7 cellular contexts compared by ENCODE assay signal in genomic region chr6:41071501-41071922, GRCh38. TPM values are rescaled to one million over a fixed set of nuclear protein-coding genes. Genes with fewer than 3 reads are reported as not detected.
DNase-seq lines count a peak whose midpoint lies in the region; ATAC-seq and TF ChIP-seq lines count a peak whose summit lies in the region.
"Had no signal": no experiment of that assay in that cellular context is flagged by ENCODE, and none has a peak within 500 bp of the region (broad histone marks: within the 10 kb centered on the region; RNA-seq: fewer than 3 reads in every experiment).

No MANE protein-coding gene starts in this region.

- H3K9me1 ChIP-seq in IMR-90 (ENCODE audit: insufficient read depth, low read length), result peaks cover 6% of the 10 kb centered on the region

- ATAC-seq in IMR-90 (ENCODE audit: low read depth), result no peak

- peak overlapping the region; percentile 93; the same call in 1 of the 2 replicates for H3K4ac ChIP-seq in IMR-90 (ENCODE audit: low read depth, low read length)

- peak overlapping the region; percentile 28; the same call in 1 of the 2 replicates for H2BK120ac ChIP-seq in IMR-90 (ENCODE audit: low read depth, low read length)

- peak overlapping the region; percentile 92 for H3K14ac ChIP-seq in IMR-90 (replicated peaks; ENCODE audit: low read depth, low read length)

- peak overlapping the region; percentile 23 for H3K18ac ChIP-seq in IMR-90 (ENCODE audit: low read depth, low read length)

- peak overlapping the region; percentile 13 for H4K5ac ChIP-seq in IMR-90 (ENCODE audit: low read depth, low read length)

- no peak overlapping the region for H2BK20ac ChIP-seq in IMR-90 (ENCODE audit: low read depth, low read length)

- peak overlapping the region; percentile 97 for H3K9ac ChIP-seq in BLaER1
- H3K9ac ChIP-seq in IMR-90 (ENCODE audit: low read depth, low read length), result peak overlapping the region; percentile 78
- H3K9ac ChIP-seq in colonic mucosa (ENCODE audit: low read depth in 2 of 2, low read length in 2 of 2), result peak overlapping the region; percentile 91 to 98

- H2AK5ac ChIP-seq in IMR-90 (ENCODE audit: low read depth, low read length), result no peak overlapping the region

- H2BK15ac ChIP-seq in IMR-90 (ENCODE audit: low read depth, low read length), result peak overlapping the region; percentile 64; the same call in 2 of the 3 replicates

- peaks cover 7 to 15% of the 10 kb centered on the region in 2 experiments; a peak in 3 of 4 replicates for H3K79me1 ChIP-seq in IMR-90 (ENCODE audit: low read depth in 1 of 2, low read length in 2 of 2)

- POLR2A ChIA-PET in IMR-90 (lab: Charles Lee; ENCODE audit: unreplicated experiment), result interaction anchor here (0.5 kb wide), 1 partner anchor 74 kb away, joined by 3 read pairs; no protein-coding TSS in a partner anchor

- H4K20me1 ChIP-seq in BLaER1 (peaks cover 35% of the 10 kb centered on the region), IMR-90 (ENCODE audit: insufficient read depth, low read length) (peaks cover 10% of the 10 kb centered on the region)

- peak overlapping the region; percentile 93 for H3K4me3 ChIP-seq in BLaER1
- peak overlapping the region; percentile 63 for H3K4me3 ChIP-seq in IMR-90 (ENCODE audit: insufficient read depth, low read depth, low read length)
- peak overlapping the region; percentile 89 for H3K4me3 ChIP-seq in colonic mucosa
- peak overlapping the region; percentile 64 to 91 for H3K4me3 ChIP-seq in prostate gland

- in situ Hi-C loops in IMR-90 (cut with MboI; ENCODE audit: low sequenced_read_pairs), result no loop called here

- dilution Hi-C loops in IMR-90 (cut with HindIII; ENCODE audit: low sequenced_read_pairs, unreplicated experiment), result no loop called here

- peak overlapping the region; percentile 84; the same call in 1 of the 2 replicates for H4K91ac ChIP-seq in IMR-90 (ENCODE audit: insufficient read depth, low read depth, low read length)

- CTCF ChIA-PET in IMR-90 (lab: Yijun Ruan, JAX), result no interaction called here

- no peaks in the 10 kb centered on the region for H3K9me3 ChIP-seq in BLaER1
- H3K9me3 ChIP-seq in IMR-90 (ENCODE audit: control insufficient read depth, insufficient read depth, low read length), result no peaks in the 10 kb centered on the region
- no peaks in the 10 kb centered on the region for H3K9me3 ChIP-seq in colonic mucosa
- no peaks in the 10 kb centered on the region for H3K9me3 ChIP-seq in prostate gland

- 0 out of 2 replicates have a peak, but pooled peaks have one; percentile 14 for TF ChIP-seq CTCF in IMR-90 (conservative IDR thresholded peaks at IDR 0.05; ENCODE audit: low read depth, low read length)
- TF ChIP-seq CTCF in colonic mucosa (IDR thresholded peaks at IDR 0.05), result no peak
- TF ChIP-seq CTCF in prostate gland (IDR thresholded peaks at IDR 0.05), result no peak

- peak overlapping the region; percentile 82 for H2BK5ac ChIP-seq in IMR-90 (ENCODE audit: low read depth, low read length, poor library complexity, severe bottlenecking)

- no TSS peak for BruUV-seq in IMR-90 (replicated peaks; lab: Mats Ljungman, UMichigan)

- peak overlapping the region; percentile 80 to 86 for H4K8ac ChIP-seq in IMR-90 (ENCODE audit: low read depth in 2 of 2, low read length in 2 of 2)

- peak overlapping the region; percentile 11 for H2AK9ac ChIP-seq in IMR-90 (replicated peaks; ENCODE audit: low read depth, low read length, poor library complexity)

- H3K36me3 ChIP-seq in BLaER1 (peaks cover 23% of the 10 kb centered on the region), IMR-90 (ENCODE audit: control insufficient read depth, insufficient read depth, low read length) (no peaks in the 10 kb centered on the region; the same call in 1 of the 2 replicates), colonic mucosa (no peaks in the 10 kb centered on the region), prostate gland (no peaks in the 10 kb centered on the region)

- H3K4me2 ChIP-seq in BLaER1 (peak overlapping the region; percentile 85), IMR-90 (ENCODE audit: low read depth, low read length) (peak overlapping the region; percentile 76)

- WGBS in IMR-90 (ENCODE audit: extremely low coverage in 2 of 2, insufficient read length in 1 of 2), 2 experiments, result 2% methylated on average over 11 of the region's 16 CpGs; no CpG with 5 or more reads in 1 of the 2 experiments
- under 1% methylated on average over 16 of the region's 16 CpGs for WGBS in prostate gland

- intact Hi-C loops in IMR-90 (cut with micrococcal nuclease), result loop anchor here (5.0 kb wide), 2 partner anchors 246 to 611 kb away; no protein-coding TSS in a partner anchor
- intact Hi-C loops in colonic mucosa (cut with DNase I), result no loop called here
- intact Hi-C loops in prostate gland (cut with DNase I), result no loop called here

- TF ChIP-seq RAD21 in IMR-90 (IDR thresholded peaks at IDR 0.05; ENCODE audit: low read length), result no peak

- TF ChIP-seq POLR2A in IMR-90 (IDR thresholded peaks at IDR 0.05; ENCODE audit: low read depth, low read length) (peak; percentile 83), prostate gland (IDR thresholded peaks at IDR 0.05) (peak; percentile 31)

- H3K23ac ChIP-seq in IMR-90 (ENCODE audit: low read depth, low read length), result peak overlapping the region; percentile 72

- H2AFZ ChIP-seq in IMR-90 (replicated peaks; ENCODE audit: low read length, poor library complexity), result peak overlapping the region; percentile 94

- H3K4me1 ChIP-seq in BLaER1 (peaks cover 37% of the 10 kb centered on the region), IMR-90 (ENCODE audit: control insufficient read depth, insufficient read depth, low read length) (peaks cover 3% of the 10 kb centered on the region), colonic mucosa (peaks cover 4% of the 10 kb centered on the region), prostate gland (replicated peaks) (peaks cover 10% of the 10 kb centered on the region)

- DNase-seq in IMR-90 (peak; percentile 76), colonic mucosa (no peak), prostate gland (ENCODE audit: low spot score) (no peak), SIG-M5 treated with dmso at 0.1 percent for 504 hours (lab: John Stamatoyannopoulos, UW; ENCODE audit: unreplicated experiment) (no peak), NCI-H748 (lab: John Stamatoyannopoulos, UW; ENCODE audit: unreplicated experiment) (no peak)

- peak overlapping the region; percentile 92 for H3K56ac ChIP-seq in IMR-90 (ENCODE audit: extremely low read depth, insufficient read depth, low read length)

- H3K27ac ChIP-seq in BLaER1 (peak overlapping the region; percentile 99), IMR-90 (ENCODE audit: insufficient read depth, low read length) (peak overlapping the region; percentile 76), colonic mucosa (peak overlapping the region; percentile 100), prostate gland (peak overlapping the region; percentile 98 to 100)

- H3K27me3 ChIP-seq in BLaER1, result no peaks in the 10 kb centered on the region
- no peaks in the 10 kb centered on the region for H3K27me3 ChIP-seq in IMR-90 (ENCODE audit: control insufficient read depth, insufficient read depth, low read length)
- no peaks in the 10 kb centered on the region for H3K27me3 ChIP-seq in colonic mucosa
- H3K27me3 ChIP-seq in prostate gland (replicated peaks; ENCODE audit: insufficient read depth), result no peaks in the 10 kb centered on the region

TF ChIP-seq in IMR-90, 13 proteins besides CTCF, POLR2A, EP300 and RAD21:
- TF ChIP-seq RCOR1 (IDR thresholded peaks at IDR 0.05; ENCODE audit: insufficient replicate concordance, low read length), result no peak
- no peak for TF ChIP-seq CEBPB (IDR thresholded peaks at IDR 0.05; ENCODE audit: low read depth, low read length)
- TF ChIP-seq FOS (IDR thresholded peaks at IDR 0.05; ENCODE audit: low read depth, low read length), result no peak
- TF ChIP-seq RFX5 (IDR thresholded peaks at IDR 0.05; ENCODE audit: low read depth, low read length), result no peak

RNA-seq across cellular contexts. Expression of gene OARD1, which starts 0.6 kb away (rescaled TPM):
- total RNA-seq in IMR-90 (2012; rRNA removed) (2.3 and 5.6 TPM in 2 replicates), colonic mucosa (10 to 100 TPM; 25.0 to 34.2 TPM), prostate gland (10 to 100 TPM; 22.9 to 27.2 TPM)
- 4.6 and 5.5 TPM in 2 replicates for polyA plus RNA-seq in IMR-90 (2012; rRNA removed)
- 0.87 and 1.0 TPM in 2 replicates for polyA plus RNA-seq in IMR-90 (2012; cell fraction: cytosol; rRNA removed)
- 0.60 and 1.9 TPM in 2 replicates for polyA plus RNA-seq in IMR-90 (2012; cell fraction: nucleus; rRNA removed; ENCODE audit: low replicate concordance)

RNA-seq across cellular contexts. Expression of gene NFYA, which starts 1.3 kb away (rescaled TPM):
- total RNA-seq in IMR-90 (2012; rRNA removed) (21.9 and 28.5 TPM in 2 replicates), colonic mucosa (10 to 100 TPM; 21.2 to 24.5 TPM), prostate gland (10 to 100 TPM; 23.1 to 48.3 TPM)
- polyA plus RNA-seq in IMR-90 (2012; rRNA removed), result 10.9 and 12.3 TPM in 2 replicates
- 1.8 and 3.3 TPM in 2 replicates for polyA plus RNA-seq in IMR-90 (2012; cell fraction: cytosol; rRNA removed)
- 5.7 and 12.1 TPM in 2 replicates for polyA plus RNA-seq in IMR-90 (2012; cell fraction: nucleus; rRNA removed; ENCODE audit: low replicate concordance)

RNA-seq across cellular contexts. Expression of gene APOBEC2, which starts 18.5 kb away (rescaled TPM):
- not detected in 2 replicates for total RNA-seq in IMR-90 (2012; rRNA removed)
- polyA plus RNA-seq in IMR-90 (2012; rRNA removed), result not detected in 2 replicates
- not detected in 2 replicates for polyA plus RNA-seq in IMR-90 (2012; cell fraction: cytosol; rRNA removed)
- polyA plus RNA-seq in IMR-90 (2012; cell fraction: nucleus; rRNA removed; ENCODE audit: low replicate concordance), result not detected in 2 replicates
- under 1 TPM in 1 of 2 donors, not detected in 1; 0.22 TPM for total RNA-seq in colonic mucosa
- total RNA-seq in prostate gland, result 1 to 10 TPM in 1 of 2 donors, not detected in 1; 2.0 TPM
- total RNA-seq: NCI-H460 had no signal

RNA-seq across cellular contexts. Expression of gene TSPO2, which starts 29.2 kb away (rescaled TPM):
- total RNA-seq in IMR-90 (2012; rRNA removed) (not detected in 2 replicates), colonic mucosa (not detected), prostate gland (not detected)
- polyA plus RNA-seq in IMR-90 (2012; rRNA removed), result not detected in 2 replicates
- not detected in 2 replicates for polyA plus RNA-seq in IMR-90 (2012; cell fraction: cytosol; rRNA removed)
- polyA plus RNA-seq in IMR-90 (2012; cell fraction: nucleus; rRNA removed; ENCODE audit: low replicate concordance), result not detected in 2 replicates
- total RNA-seq: NCI-H460 had no signal

RNA-seq across cellular contexts. Expression of gene UNC5CL, which starts 32.5 kb away (rescaled TPM):
- total RNA-seq in IMR-90 (2012; rRNA removed) (not detected in 2 replicates), colonic mucosa (1 to 10 TPM; 4.1 to 4.2 TPM), prostate gland (1 to 10 TPM in 1 of 2 donors, under 1 TPM in 1; 0.46 to 1.6 TPM)
- not detected in 2 replicates for polyA plus RNA-seq in IMR-90 (2012; rRNA removed)
- polyA plus RNA-seq in IMR-90 (2012; cell fraction: cytosol; rRNA removed), result 0.02 TPM in 2 replicates
- polyA plus RNA-seq in IMR-90 (2012; cell fraction: nucleus; rRNA removed; ENCODE audit: low replicate concordance), result 0.19 and 0.27 TPM in 2 replicates
